8 cellular contexts compared by ENCODE assay signal in the genomic region with DNA sequence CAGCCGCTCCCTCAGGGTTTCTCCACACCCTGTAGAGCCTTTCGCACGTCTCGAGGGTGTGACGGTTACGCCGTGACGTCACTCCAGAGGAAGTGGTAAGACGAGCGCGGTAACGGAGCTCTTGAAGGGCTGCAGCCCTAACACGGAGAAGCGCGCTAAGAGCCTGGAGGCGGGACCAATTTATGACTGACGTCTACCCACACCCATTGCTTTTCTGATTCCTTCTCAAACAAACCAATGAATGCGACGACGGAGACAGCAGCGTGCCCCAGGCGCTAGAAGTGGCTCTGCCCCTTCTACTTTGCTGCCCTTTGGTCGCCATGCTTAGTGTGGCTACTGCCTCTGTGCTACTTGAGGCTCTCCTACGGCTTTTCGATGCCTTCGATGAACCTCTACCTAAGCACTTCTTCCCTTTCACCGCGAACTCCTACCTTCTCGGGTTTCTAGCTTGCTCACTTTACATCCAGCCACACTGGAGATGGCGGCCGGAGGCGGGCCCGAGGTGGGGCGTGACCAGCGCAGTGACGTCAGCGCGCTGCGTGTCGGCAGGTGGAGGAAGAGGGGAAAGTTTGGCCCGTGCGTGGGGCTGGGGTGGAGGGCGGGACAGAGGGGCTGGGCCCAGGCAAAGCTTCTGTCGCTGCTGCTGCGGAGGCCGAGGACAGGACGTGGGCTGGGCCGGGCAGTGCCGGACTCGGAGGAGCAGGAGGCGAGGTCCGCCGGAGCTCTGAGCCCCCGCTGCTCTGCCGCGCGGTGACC. TPM values are rescaled to one million over a fixed set of nuclear protein-coding genes. Genes with fewer than 3 reads are reported as not detected.
DNase-seq lines count a peak whose midpoint lies in the region; ATAC-seq and TF ChIP-seq lines count a peak whose summit lies in the region.

A gene (plus strand): TSS at position 572 of the 756 bp plus-strand sequence. CDS start 340 bp downstream, outside the sequence.

- no peak for TF ChIP-seq CTCF in fibroblast of pulmonary artery (IDR thresholded peaks at IDR 0.05; ENCODE audit: low read length, missing control alignments)

- H3K36me3 Mint-ChIP-seq in natural killer cell treated with Interleukin-12 subunit alpha and Interleukin-12 subunit beta and Interleukin-15 and Interleukin-18, amount 100 ng/mL, for 72 hours = no peaks in the 10 kb centered on the region

- H3K9me3 ChIP-seq in MG63 = no peaks in the 10 kb centered on the region

- peaks cover 39 to 44% of the 10 kb centered on the region in 2 donors for H3K4me1 Mint-ChIP-seq in natural killer cell treated with Interleukin-12 subunit alpha and Interleukin-12 subunit beta and Interleukin-15 and Interleukin-18, amount 100 ng/mL, for 72 hours (ENCODE audit: low read depth in 2 of 2)

- H3K27me3 ChIP-seq in H7 (ENCODE audit: control insufficient read depth, insufficient read depth, low read length) = no peaks in the 10 kb centered on the region
- H3K27me3 ChIP-seq in MG63 = no peaks in the 10 kb centered on the region

- H3K4me3 Mint-ChIP-seq in natural killer cell treated with Interleukin-12 subunit alpha and Interleukin-12 subunit beta and Interleukin-15 and Interleukin-18, amount 100 ng/mL, for 72 hours = peak within 1 kb of the TSS; percentile 95

- H3K4me3 ChIP-seq in H7 (ENCODE audit: insufficient read depth, low read depth, low read length) (peak within 1 kb of the TSS; percentile 93), MG63 (peak within 1 kb of the TSS; percentile 62), fibroblast of pulmonary artery (replicated peaks; ENCODE audit: low read depth, low read length) (peak within 1 kb of the TSS; percentile 84)

- H3K9me3 Mint-ChIP-seq in natural killer cell treated with Interleukin-12 subunit alpha and Interleukin-12 subunit beta and Interleukin-15 and Interleukin-18, amount 100 ng/mL, for 72 hours = no peaks in the 10 kb centered on the region

- peak within 1 kb of the TSS; percentile 94 to 97 for H3K27ac Mint-ChIP-seq in natural killer cell treated with Interleukin-12 subunit alpha and Interleukin-12 subunit beta and Interleukin-15 and Interleukin-18, amount 100 ng/mL, for 72 hours

- peak; percentile 93 to 95 for ATAC-seq in natural killer cell treated with Interleukin-12 subunit alpha and Interleukin-12 subunit beta and Interleukin-15 and Interleukin-18, amount 100 ng/mL, for 72 hours
- ATAC-seq in stimulated activated naive CD8-positive, alpha-beta T cell treated with anti-CD3 and anti-CD28 coated beads, Interleukin-15, Interleukin-2, amounts not matched to agents 100 U/mL and 50 U/mL, for 24 hours = peak; percentile 94

- no peaks in the 10 kb centered on the region for H3K27me3 Mint-ChIP-seq in natural killer cell treated with Interleukin-12 subunit alpha and Interleukin-12 subunit beta and Interleukin-15 and Interleukin-18, amount 100 ng/mL, for 72 hours

- DNase-seq in ELF-1 (ENCODE audit: low read depth, low spot score) (peak; percentile 100), H7 (peak; percentile 89), MG63 (peak; percentile 95), SHP77 treated with DMSO at 0.1 percent for 48 hours (lab: John Stamatoyannopoulos, UW) (peak; percentile 99), fibroblast of pulmonary artery (ENCODE audit: low read depth) (peak; percentile 100)
- peak; percentile 98 for DNase-seq in activated effector memory CD4-positive, alpha-beta T cell treated with anti-CD3 and anti-CD28 coated beads, Interleukin-2, amount 50 U/mL, for 16 hours
- peak; percentile 99 for DNase-seq in natural killer cell treated with Interleukin-12 subunit alpha and Interleukin-12 subunit beta and Interleukin-15 and Interleukin-18, amount 100 ng/mL, for 72 hours (ENCODE audit: low spot score)
- peak; percentile 96 for DNase-seq in stimulated activated naive CD8-positive, alpha-beta T cell treated with anti-CD3 and anti-CD28 coated beads, Interleukin-15, Interleukin-2, amounts not matched to agents 100 U/mL and 50 U/mL, for 24 hours

- no peaks in the 10 kb centered on the region for H3K36me3 ChIP-seq in H7 (replicated peaks; ENCODE audit: control insufficient read depth, insufficient read depth, low read length)
- no peaks in the 10 kb centered on the region for H3K36me3 ChIP-seq in MG63

RNA-seq across cellular contexts. Expression of the gene that starts here (rescaled TPM):
- 25.5 and 30.9 TPM in 2 replicates for total RNA-seq in H7 (2014; rRNA removed; shearing (Covaris generic))
- 13.2 and 20.3 TPM in 2 replicates for total RNA-seq in MG63 (2014; rRNA removed; shearing (Covaris generic); ENCODE audit: low replicate concordance)
- 10 to 100 TPM; 59.9 to 66.8 TPM for total RNA-seq in natural killer cell treated with Interleukin-12 subunit alpha and Interleukin-12 subunit beta and Interleukin-15 and Interleukin-18, amount 100 ng/mL, for 72 hours

Comparison
In these comparisons a context has a peak if more than half of its experiments do, and no peak if none do; other contexts are left out.
1. Peak in every context shown above with its lines: DNase-seq, ATAC-seq and H3K4me3 ChIP-seq.